Comparison of ENCODE assay signal across 8 cellular contexts in genomic region chr2:197159681-197160211, GRCh38.
DNase-seq lines count a peak whose midpoint lies in the region; ATAC-seq and TF ChIP-seq lines count a peak whose summit lies in the region.

No MANE protein-coding gene starts in this region.

- intact Hi-C loops in sciatic nerve (cut with DNase I): no loop called here

- TF ChIP-seq CTCF in epithelial cell of proximal tubule (conservative IDR thresholded peaks at IDR 0.05; ENCODE audit: low read depth, low read length): no peak

- H3K27ac ChIP-seq in caudate nucleus (ENCODE audit: low read depth, low read length): no peak overlapping the region

- H3K4me3 ChIP-seq in epithelial cell of proximal tubule (ENCODE audit: low read depth, low read length): no peak overlapping the region

- peak; percentile 44 for DNase-seq in stimulated activated CD4-positive, alpha-beta T cell treated with anti-CD3 and anti-CD28 coated beads, Interleukin-15, amount 100 ng/mL, for 24 hours
- no peak for DNase-seq in stimulated activated CD4-positive, alpha-beta T cell treated with anti-CD3 and anti-CD28 coated beads, Interleukin-4, amount 100 ng/mL, for 1 hour
- DNase-seq in RPMI7951 (ENCODE audit: low read depth): peak; percentile 81
- peak; percentile 73 for DNase-seq in epithelial cell of proximal tubule (ENCODE audit: low read depth)
- no peak for DNase-seq in AG08395 (ENCODE audit: low spot score)
- DNase-seq in caudate nucleus (lab: John Stamatoyannopoulos, UW): no peak
- no peak for DNase-seq in sciatic nerve (ENCODE audit: low spot score)

- ATAC-seq in GM21381 (IDR thresholded peaks at IDR 0.05; ENCODE audit: unreplicated experiment) (no peak), sciatic nerve (no peak)

Comparison
In these comparisons a context has a peak if more than half of its experiments do, and no peak if none do; other contexts are left out.
1. DNase-seq: peak in stimulated activated CD4-positive, alpha-beta T cell treated with anti-CD3 and anti-CD28 coated beads, Interleukin-15, amount 100 ng/mL, for 24 hours (single experiment), RPMI7951 (single experiment) and epithelial cell of proximal tubule (single experiment); none in stimulated activated CD4-positive, alpha-beta T cell treated with anti-CD3 and anti-CD28 coated beads, Interleukin-4, amount 100 ng/mL, for 1 hour (single experiment), AG08395 (single experiment), caudate nucleus (0 of 61) and sciatic nerve (single experiment).